ENCODE assay signal across 8 cellular contexts in genomic region chr17:82751571-82752370, GRCh38. TPM values are rescaled to one million over a fixed set of nuclear protein-coding genes. Genes with fewer than 3 reads are reported as not detected.
A peak's percentile ranks its signal among the peaks of the same experiment; 100 is the strongest.
DNase-seq lines count a peak whose midpoint lies in the region; ATAC-seq and TF ChIP-seq lines count a peak whose summit lies in the region.

Gene TBCD, plus strand, starts transcription at chr17:82752065. Its CDS starts 129 bp downstream, at chr17:82752194.

- peak within 1 kb of the TSS; percentile 94 for H3K4me3 Mint-ChIP-seq in endothelial cell (ENCODE audit: unreplicated experiment)

- H3K9ac ChIP-seq in OCI-LY3 (ENCODE audit: low read length) = peak within 1 kb of the TSS; percentile 77

- H3K9me3 ChIP-seq in OCI-LY3 (ENCODE audit: insufficient read depth, low read length) = no peaks in the 10 kb centered on the region

- H3K4me1 ChIP-seq in OCI-LY3 (ENCODE audit: low read length) = peaks cover 7% of the 10 kb centered on the region

- ATAC-seq in GM21381 (IDR thresholded peaks at IDR 0.05; ENCODE audit: unreplicated experiment) = peak; percentile 76

- no peak within 1 kb of the TSS for H3K27ac Mint-ChIP-seq in endothelial cell (ENCODE audit: unreplicated experiment)

- peaks cover 11% of the 10 kb centered on the region for H3K27me3 Mint-ChIP-seq in endothelial cell (ENCODE audit: unreplicated experiment)

- peak within 1 kb of the TSS; percentile 35; the same call in 1 of the 2 replicates for H2AFZ ChIP-seq in OCI-LY3 (ENCODE audit: low read depth, low read length)

- peaks cover 7% of the 10 kb centered on the region; the same call in 1 of the 2 replicates for H4K20me1 ChIP-seq in OCI-LY3 (ENCODE audit: insufficient read depth, low read length)

- TF ChIP-seq CTCF in OCI-LY3 (IDR thresholded peaks at IDR 0.05; ENCODE audit: low read depth, low read length) = no peak
- no peak for TF ChIP-seq CTCF in endothelial cell (IDR thresholded peaks at IDR 0.05; ENCODE audit: unreplicated experiment)

- H3K27me3 ChIP-seq in OCI-LY3 (ENCODE audit: low read depth, low read length) = no peaks in the 10 kb centered on the region

- no peaks in the 10 kb centered on the region for H3K36me3 Mint-ChIP-seq in endothelial cell (ENCODE audit: low read depth, unreplicated experiment)

- no peaks in the 10 kb centered on the region for H3K9me3 Mint-ChIP-seq in endothelial cell (ENCODE audit: unreplicated experiment)

- H3K4me3 ChIP-seq in OCI-LY3 (ENCODE audit: low read length) = peak within 1 kb of the TSS; percentile 92

- H3K4me1 Mint-ChIP-seq in endothelial cell (ENCODE audit: unreplicated experiment) = peaks cover 4% of the 10 kb centered on the region

- peak; percentile 91 for DNase-seq in COLO829 (ENCODE audit: low spot score)
- DNase-seq in HUDEP-2 (lab: John Stamatoyannopoulos, UW; ENCODE audit: unreplicated experiment in 76 of 76) = peak in 72 of 76 experiments; percentile 40 to 96 (median 84)
- DNase-seq in activated CD8-positive, alpha-beta memory T cell treated with anti-CD3 and anti-CD28 coated beads, Interleukin-2, amount 50 U/mL, for 48 hours = peak; percentile 93
- peak; percentile 92 for DNase-seq in endothelial cell (ENCODE audit: low spot score)
- DNase-seq in midbrain (lab: John Stamatoyannopoulos, UW) = peak; percentile 89
- DNase-seq in stimulated activated CD8-positive, alpha-beta memory T cell treated with anti-CD3 and anti-CD28 coated beads, Interleukin-15, amount 100 ng/mL, for 4 hours (ENCODE audit: low read depth in 2 of 2) = peak; percentile 65 to 81

- H3K79me2 ChIP-seq in OCI-LY3 (ENCODE audit: low read length) = peaks cover 43% of the 10 kb centered on the region

- H3K36me3 ChIP-seq in OCI-LY3 (replicated peaks; ENCODE audit: low read depth, low read length) = no peaks in the 10 kb centered on the region

- peak within 1 kb of the TSS; percentile 88 for H3K4me2 ChIP-seq in OCI-LY3 (ENCODE audit: low read length)

- peak within 1 kb of the TSS; percentile 55 for H3K27ac ChIP-seq in OCI-LY3 (ENCODE audit: low read length)

RNA-seq across cellular contexts. Expression of gene TBCD, which starts in this region (rescaled TPM):
- 207 TPM for total RNA-seq in endothelial cell (ENCODE audit: unreplicated experiment)

Comparison
In these comparisons a context has a peak if more than half of its experiments do, and no peak if none do; other contexts are left out.
1. Peak in every context shown above with its lines: DNase-seq, ATAC-seq, H3K4me3 ChIP-seq and H3K27ac ChIP-seq.